ENCODE assay signal across 14 cellular contexts in the genomic region with DNA sequence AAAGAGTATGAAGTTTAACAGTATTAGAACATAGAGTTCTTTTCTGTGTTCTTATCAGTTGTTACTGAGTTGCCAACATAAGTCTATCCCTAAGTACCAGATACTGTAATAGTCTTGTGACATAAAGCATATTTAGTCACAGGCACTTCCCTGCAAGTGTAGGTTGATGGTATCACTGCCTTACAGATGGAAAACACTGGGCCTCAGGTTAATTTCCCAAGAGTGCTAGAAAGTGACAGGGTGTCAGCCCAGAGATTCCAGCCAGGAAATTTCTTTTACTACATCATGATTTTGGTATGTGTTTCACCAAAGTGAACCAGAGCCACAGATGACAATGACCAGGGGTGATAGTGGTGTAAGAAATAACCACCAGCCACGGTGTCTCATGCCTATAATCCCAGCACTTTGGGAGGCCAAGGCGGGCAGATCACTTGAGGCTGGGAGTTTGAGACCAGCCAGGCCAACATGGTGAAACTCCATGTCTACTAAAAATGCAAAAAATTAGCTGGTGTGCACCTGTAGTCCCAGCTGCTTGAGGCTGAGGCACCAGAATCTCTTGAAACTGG. TPM values are rescaled to one million over a fixed set of nuclear protein-coding genes. Genes with fewer than 3 reads are reported as not detected.
DNase-seq lines count a peak whose midpoint lies in the region; ATAC-seq, FAIRE-seq and TF ChIP-seq lines count a peak whose summit lies in the region.
"Had no signal": no experiment of that assay in that cellular context is flagged by ENCODE, and none has a peak within 500 bp of the region (broad histone marks: within the 10 kb centered on the region; RNA-seq: fewer than 3 reads in every experiment).

No MANE protein-coding gene starts in this region.

- no TSS peak for BruUV-seq in K562 (replicated peaks; lab: Mats Ljungman, UMichigan)

- no peak for FAIRE-seq in K562 (lab: Jason Lieb, UNC)
- FAIRE-seq: urothelium cell line had no signal

- H3K4me3 ChIP-seq in K562 (no peak overlapping the region), right cardiac atrium (ENCODE audit: low read length) (peak overlapping the region; percentile 57)
- H3K4me3 ChIP-seq: colonic mucosa had no signal

- no peak for DNase-seq in activated naive CD4-positive, alpha-beta T cell treated with anti-CD3 and anti-CD28 coated beads, Interleukin-2, amount 50 U/mL, for 72 hours (ENCODE audit: low spot score in 2 of 2)
- no peak for DNase-seq in activated naive CD4-positive, alpha-beta T cell treated with anti-CD3 and anti-CD28 coated beads, Interleukin-2, amount 50 U/mL, for 16 hours
- DNase-seq in K562 (ENCODE audit: extremely low read depth in 1 of 4, low spot score in 3 of 4): peak in 3 of 4 experiments; percentile 45 to 58 (median 50)
- no peak for DNase-seq in right cardiac atrium
- DNase-seq in superior temporal gyrus (ENCODE audit: extremely low spot score): peak; percentile 33
- DNase-seq in GM13976 (ENCODE audit: low spot score): no peak
- DNase-seq: colonic mucosa, foreskin melanocyte, NCI-H2107, SW 1271 had no signal

- TF ChIP-seq EP300 in K562 (IDR thresholded peaks at IDR 0.05; ENCODE audit: low read length): peak; percentile 47; the same call in 1 of the 2 replicates

- peak overlapping the region in 1 of 2 experiments; percentile 96; a peak in 1 of 4 replicates for H3K9ac ChIP-seq in K562 (ENCODE audit: insufficient read depth in 1 of 2, low read depth in 2 of 2, low read length in 2 of 2)

- no peak for TF ChIP-seq RAD21 in K562 (CRISPR knock-in tag; conservative IDR thresholded peaks at IDR 0.05 in 1 of 2, IDR thresholded peaks at IDR 0.05 in 1 of 2)

- H3K9me3 Mint-ChIP-seq in activated naive CD4-positive, alpha-beta T cell treated with anti-CD3 and anti-CD28 coated beads, Interleukin-2, amount 50 U/mL, for 72 hours: no peaks in the 10 kb centered on the region

- H3K9me1 ChIP-seq in K562 (ENCODE audit: control insufficient read depth, insufficient read depth, low read length): no peaks in the 10 kb centered on the region

- H3K27me3 ChIP-seq in K562 (ENCODE audit: control insufficient read depth in 2 of 2, insufficient read depth in 2 of 2, low read length in 2 of 2): no peaks in the 10 kb centered on the region
- H3K27me3 ChIP-seq in right cardiac atrium (ENCODE audit: control insufficient read depth, insufficient read depth): no peaks in the 10 kb centered on the region
- H3K27me3 ChIP-seq: colonic mucosa had no signal

- intact Hi-C loops in K562 (cut with micrococcal nuclease) (loop anchor here (5.0 to 10.0 kb wide), 5 partner anchors 70 to 768 kb away; no protein-coding TSS in a partner anchor), right cardiac atrium (cut with DNase I) (loop anchor here in 1 of 4 donors (5.0 kb wide), 1 partner anchor 595 kb away; no protein-coding TSS in a partner anchor)

- in situ Hi-C loops in K562 (cut with MboI): no loop called here
- in situ Hi-C loops in GM13976 (cut with MboI; ENCODE audit: low sequenced_read_pairs, unreplicated experiment): no loop called here

- no peak overlapping the region for H2AFZ ChIP-seq in K562 (ENCODE audit: low read depth, low read length)

- no peak for ATAC-seq in activated naive CD4-positive, alpha-beta T cell treated with anti-CD3 and anti-CD28 coated beads, Interleukin-2, amount 50 U/mL, for 72 hours
- no peak for ATAC-seq in K562
- peak; percentile 6 to 34 for ATAC-seq in right cardiac atrium
- no peak for ATAC-seq in HG02981 (IDR thresholded peaks at IDR 0.05; ENCODE audit: unreplicated experiment)
- no peak for ATAC-seq in HG02763 (IDR thresholded peaks at IDR 0.05; ENCODE audit: unreplicated experiment)

- peak overlapping the region; percentile 14 to 20 for H3K27ac Mint-ChIP-seq in activated naive CD4-positive, alpha-beta T cell treated with anti-CD3 and anti-CD28 coated beads, Interleukin-2, amount 50 U/mL, for 72 hours

- 0 out of 2 replicates have a peak, but pooled peaks have one; percentile 40 for TF ChIP-seq POLR2A in K562 (conservative IDR thresholded peaks at IDR 0.05)

- TF ChIP-seq CTCF in K562 (IDR thresholded peaks at IDR 0.05 in 2 of 3, conservative IDR thresholded peaks at IDR 0.05 in 1 of 3; ENCODE audit: insufficient read depth in 2 of 3, low read depth in 1 of 3, low read length in 3 of 3) (no peak), GM13976 (IDR thresholded peaks at IDR 0.05; ENCODE audit: borderline replicate concordance, control extremely low read depth, extremely low read depth, insufficient read depth, missing control alignments) (no peak)

- peaks cover 37% of the 10 kb centered on the region for H3K79me2 ChIP-seq in K562 (ENCODE audit: control insufficient read depth, insufficient read depth, low read length)

- H3K4me1 ChIP-seq in K562 (replicated peaks in 1 of 2; ENCODE audit: control insufficient read depth in 2 of 2, insufficient read depth in 2 of 2, low read length in 2 of 2): peaks cover 8 to 41% of the 10 kb centered on the region in 2 experiments
- peaks cover 10% of the 10 kb centered on the region for H3K4me1 ChIP-seq in right cardiac atrium (ENCODE audit: control insufficient read depth, insufficient read depth, low read length)

- POLR2A ChIA-PET in K562 (lab: Yijun Ruan, JAX): interaction anchor here (0.5 to 3.8 kb wide), 7 partner anchors 10 to 384 kb away, joined by 3 to 14 read pairs (median 6); no protein-coding TSS in a partner anchor

- WGBS in K562 (ENCODE audit: insufficient coverage, low coverage, missing lambda C conversion rate): 52% methylated on average over 2 of the region's 2 CpGs
- 51% methylated on average over 2 of the region's 2 CpGs for WGBS in right cardiac atrium

- CTCF ChIA-PET in K562 (lab: Yijun Ruan, JAX; ENCODE audit: low intra/inter-chr PET ratio): no interaction called here

- H3K36me3 ChIP-seq in K562 (ENCODE audit: control insufficient read depth, insufficient read depth, low read length): peaks cover 41% of the 10 kb centered on the region
- H3K36me3 ChIP-seq: colonic mucosa had no signal

- H3K9me3 ChIP-seq in K562 (replicated peaks; ENCODE audit: control insufficient read depth, insufficient read depth, low read depth, low read length): no peaks in the 10 kb centered on the region
- no peaks in the 10 kb centered on the region for H3K9me3 ChIP-seq in right cardiac atrium (ENCODE audit: control insufficient read depth, low read length)
- H3K9me3 ChIP-seq: colonic mucosa had no signal

- H3K4me2 ChIP-seq in K562 (ENCODE audit: insufficient read depth, low read length): peak overlapping the region; percentile 7; the same call in 1 of the 2 replicates

- H3K27ac ChIP-seq in K562 (ENCODE audit: extremely low read depth, low read depth, low read length): peak overlapping the region; percentile 12; the same call in 2 of the 3 replicates
- H3K27ac ChIP-seq in right cardiac atrium (ENCODE audit: low read length): peak overlapping the region; percentile 87
- H3K27ac ChIP-seq: colonic mucosa, HL-60 had no signal

- peaks cover 3% of the 10 kb centered on the region for H4K20me1 ChIP-seq in K562 (replicated peaks; ENCODE audit: control insufficient read depth, insufficient read depth, low read length)

- H3K36me3 Mint-ChIP-seq in activated naive CD4-positive, alpha-beta T cell treated with anti-CD3 and anti-CD28 coated beads, Interleukin-2, amount 50 U/mL, for 72 hours: peaks cover 25 to 28% of the 10 kb centered on the region in 2 donors

TF ChIP-seq in K562, 482 proteins besides CTCF, POLR2A, EP300 and RAD21 (continues in another document):
- TF ChIP-seq SMARCC2 (IDR thresholded peaks at IDR 0.05; ENCODE audit: low read depth) (no peak), NBN (IDR thresholded peaks at IDR 0.05; ENCODE audit: low read depth) (0 out of 2 replicates have a peak, but pooled peaks have one; percentile 46), HDGF (IDR thresholded peaks at IDR 0.05) (0 out of 2 replicates have a peak, but pooled peaks have one; percentile 17), ILF3 (IDR thresholded peaks at IDR 0.05; ENCODE audit: borderline replicate concordance) (no peak), SP1 (CRISPR knock-in tag; IDR thresholded peaks at IDR 0.05) (0 out of 2 replicates have a peak, but pooled peaks have one; percentile 27)
- TF ChIP-seq, protein P1, sequence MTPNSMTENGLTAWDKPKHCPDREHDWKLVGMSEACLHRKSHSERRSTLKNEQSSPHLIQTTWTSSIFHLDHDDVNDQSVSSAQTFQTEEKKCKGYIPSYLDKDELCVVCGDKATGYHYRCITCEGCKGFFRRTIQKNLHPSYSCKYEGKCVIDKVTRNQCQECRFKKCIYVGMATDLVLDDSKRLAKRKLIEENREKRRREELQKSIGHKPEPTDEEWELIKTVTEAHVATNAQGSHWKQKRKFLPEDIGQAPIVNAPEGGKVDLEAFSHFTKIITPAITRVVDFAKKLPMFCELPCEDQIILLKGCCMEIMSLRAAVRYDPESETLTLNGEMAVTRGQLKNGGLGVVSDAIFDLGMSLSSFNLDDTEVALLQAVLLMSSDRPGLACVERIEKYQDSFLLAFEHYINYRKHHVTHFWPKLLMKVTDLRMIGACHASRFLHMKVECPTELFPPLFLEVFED (CRISPR knock-in tag; conservative IDR thresholded peaks at IDR 0.05): 0 out of 2 replicates have a peak, but pooled peaks have one; percentile 29

RNA-seq across cellular contexts. Expression of a gene that starts 3.2 kb away (rescaled TPM):
- 10 to 100 TPM; 35.4 to 88.2 TPM for total RNA-seq in activated naive CD4-positive, alpha-beta T cell treated with anti-CD3 and anti-CD28 coated beads, Interleukin-2, amount 50 U/mL, for 72 hours
- total RNA-seq in K562 (2011; cell fraction: chromatin; rRNA removed; ENCODE audit: low replicate concordance): 31.5 and 93.7 TPM in 2 replicates
- total RNA-seq in K562 (2011; cell fraction: nucleolus; rRNA removed): 17.1 and 19.3 TPM in 2 replicates
- total RNA-seq in K562 (2011; cell fraction: nucleoplasm; rRNA removed): 43.2 and 52.5 TPM in 2 replicates
- total RNA-seq in K562 (2014; rRNA removed) (18.1 and 20.0 TPM in 2 replicates), K562 (2014; rRNA removed; fragmentation: Illumina TruSeq; extraction: Trizol) (59.3 and 68.7 TPM in 2 replicates), K562 (2015; rRNA removed; fragmentation: Illumina TruSeq; extraction: Trizol) (61.0 and 65.8 TPM in 2 replicates), K562 (2021) (91.9 and 95.4 TPM in 2 replicates), right cardiac atrium (100 to 1,000 TPM; 186 to 284 (median 246) TPM)
- polyA plus RNA-seq in K562 (2011; rRNA removed) (35.4 and 45.3 TPM in 2 replicates), K562 (2014; fragmentation: Illumina TruSeq; extraction: Trizol) (113 and 128 TPM in 2 replicates), K562 (2014; fragmentation: Nextera tagmentation; extraction: Ambion mirVana) (100 to 1,000 TPM; 178 to 184 TPM), K562 (2014; rRNA removed) (76.8 and 78.9 TPM in 2 replicates), right cardiac atrium (367 TPM)
- 15.7 and 19.3 TPM in 2 replicates for polyA plus RNA-seq in K562 (2011; cell fraction: cytosol; rRNA removed)
- polyA plus RNA-seq in K562 (2011; cell fraction: nucleus; rRNA removed): 26.0 and 40.1 TPM in 2 replicates
- polyA plus RNA-seq in K562 (2012): 104 and 159 TPM in 2 replicates
- polyA minus RNA-seq in K562 (2011; rRNA and poly(A)+ RNA removed): 11.8 and 17.7 TPM in 2 replicates
- polyA minus RNA-seq in K562 (2011; cell fraction: cytosol; rRNA and poly(A)+ RNA removed): 14.3 and 22.0 TPM in 2 replicates
- polyA minus RNA-seq in K562 (2011; cell fraction: nucleus; rRNA and poly(A)+ RNA removed): 12.1 and 23.9 TPM in 2 replicates

Comparison
In these comparisons a context has a peak if more than half of its experiments do, and no peak if none do; other contexts are left out.
1. ATAC-seq: peak in right cardiac atrium (2 of 2); none in activated naive CD4-positive, alpha-beta T cell treated with anti-CD3 and anti-CD28 coated beads, Interleukin-2, amount 50 U/mL, for 72 hours (0 of 2), K562 (single experiment), HG02981 (single experiment) and HG02763 (single experiment).
2. DNase-seq: peak in K562 (3 of 4) and superior temporal gyrus (single experiment); none in activated naive CD4-positive, alpha-beta T cell treated with anti-CD3 and anti-CD28 coated beads, Interleukin-2, amount 50 U/mL, for 72 hours (0 of 2), activated naive CD4-positive, alpha-beta T cell treated with anti-CD3 and anti-CD28 coated beads, Interleukin-2, amount 50 U/mL, for 16 hours (single experiment), right cardiac atrium (0 of 3) and GM13976 (single experiment).